ENCODE assay signal across 1 cellular context in genomic region chr12:69102856-69103255, GRCh38.
TF ChIP-seq lines count a peak whose summit lies in the region.

No MANE protein-coding gene starts in this region.

TF ChIP-seq in SK-N-SH treated with all-trans-retinoic acid at 6 μM for 48 hours, 23 proteins besides CTCF, POLR2A, EP300 and RAD21 (continued from another document):
- no peak for TF ChIP-seq TSHZ2 (CRISPR knock-in tag; IDR thresholded peaks at IDR 0.05)
- TF ChIP-seq, protein P1, sequence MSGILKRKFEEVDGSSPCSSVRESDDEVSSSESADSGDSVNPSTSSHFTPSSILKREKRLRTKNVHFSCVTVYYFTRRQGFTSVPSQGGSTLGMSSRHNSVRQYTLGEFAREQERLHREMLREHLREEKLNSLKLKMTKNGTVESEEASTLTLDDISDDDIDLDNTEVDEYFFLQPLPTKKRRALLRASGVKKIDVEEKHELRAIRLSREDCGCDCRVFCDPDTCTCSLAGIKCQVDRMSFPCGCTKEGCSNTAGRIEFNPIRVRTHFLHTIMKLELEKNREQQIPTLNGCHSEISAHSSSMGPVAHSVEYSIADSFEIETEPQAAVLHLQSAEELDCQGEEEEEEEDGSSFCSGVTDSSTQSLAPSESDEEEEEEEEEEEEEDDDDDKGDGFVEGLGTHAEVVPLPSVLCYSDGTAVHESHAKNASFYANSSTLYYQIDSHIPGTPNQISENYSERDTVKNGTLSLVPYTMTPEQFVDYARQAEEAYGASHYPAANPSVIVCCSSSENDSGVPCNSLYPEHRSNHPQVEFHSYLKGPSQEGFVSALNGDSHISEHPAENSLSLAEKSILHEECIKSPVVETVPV (CRISPR knock-in tag; IDR thresholded peaks at IDR 0.05), result no peak
- TF ChIP-seq ZC3H10 (CRISPR knock-in tag; IDR thresholded peaks at IDR 0.05), result no peak
- TF ChIP-seq ZFP30 (CRISPR knock-in tag; IDR thresholded peaks at IDR 0.05), result no peak
